In genomic region chr15:29888651-29889050, GRCh38 we compare ENCODE assay signal across 9 cellular contexts.
DNase-seq lines count a peak whose midpoint lies in the region; ATAC-seq and TF ChIP-seq lines count a peak whose summit lies in the region.
"Had no signal": no experiment of that assay in that cellular context is flagged by ENCODE, and none has a peak within 500 bp of the region (broad histone marks: within the 10 kb centered on the region; RNA-seq: fewer than 3 reads in every experiment).

No MANE protein-coding gene starts in this region.

- no peak overlapping the region for H3K4me3 Mint-ChIP-seq in activated T-cell treated with anti-CD3 and anti-CD28 coated beads, Interleukin-2, amount 50 U/mL, for 4 hours

- no peak overlapping the region for H2AFZ ChIP-seq in MM.1S (ENCODE audit: low read length)

- H3F3A ChIP-seq in MM.1S (ENCODE audit: insufficient read depth, low read length), result no peaks in the 10 kb centered on the region

- H3K27me3 Mint-ChIP-seq in activated T-cell treated with anti-CD3 and anti-CD28 coated beads, Interleukin-2, amount 50 U/mL, for 4 hours (ENCODE audit: low read depth), result peaks cover 17% of the 10 kb centered on the region

- ATAC-seq in left cardiac atrium (peak; percentile 91 to 94), omental fat pad (ENCODE audit: low FRiP score) (peak; percentile 44), HG03571 (IDR thresholded peaks at IDR 0.05; ENCODE audit: unreplicated experiment) (no peak)
- no peak for ATAC-seq in activated T-cell treated with anti-CD3 and anti-CD28 coated beads, Interleukin-2, amount 50 U/mL, for 4 hours

- peaks cover 7% of the 10 kb centered on the region for H3K27me3 ChIP-seq in adipocyte (replicated peaks; ENCODE audit: control insufficient read depth, insufficient read depth, low read length)
- no peaks in the 10 kb centered on the region for H3K27me3 ChIP-seq in MM.1S (replicated peaks; ENCODE audit: insufficient read depth, low read length)

- H3K9ac ChIP-seq in adipocyte (ENCODE audit: low read length) (no peak overlapping the region), MM.1S (ENCODE audit: low read length) (no peak overlapping the region)

- H3K27ac ChIP-seq in C4-2B (peak overlapping the region; percentile 27; the same call in 1 of the 2 replicates), MM.1S (ENCODE audit: low read length) (no peak overlapping the region)

- H3K79me2 ChIP-seq in MM.1S (ENCODE audit: low read length), result no peaks in the 10 kb centered on the region

- DNase-seq in adipocyte (ENCODE audit: low read depth) (peak; percentile 81), left cardiac atrium (no peak), omental fat pad (ENCODE audit: low spot score) (no peak), AG08395 (ENCODE audit: low spot score) (no peak), MM.1S (no peak)
- DNase-seq in activated T-cell treated with anti-CD3 and anti-CD28 coated beads, Interleukin-2, amount 50 U/mL, for 4 hours, result no peak
- DNase-seq: activated naive CD4-positive, alpha-beta T cell had no signal

- intact Hi-C loops in left cardiac atrium (cut with DNase I), result no loop called here

- no peaks in the 10 kb centered on the region for H3K9me3 Mint-ChIP-seq in activated T-cell treated with anti-CD3 and anti-CD28 coated beads, Interleukin-2, amount 50 U/mL, for 4 hours

- H3K36me3 Mint-ChIP-seq in activated T-cell treated with anti-CD3 and anti-CD28 coated beads, Interleukin-2, amount 50 U/mL, for 4 hours (ENCODE audit: insufficient read depth), result no peaks in the 10 kb centered on the region

- no peaks in the 10 kb centered on the region for H3K9me2 ChIP-seq in MM.1S (replicated peaks; ENCODE audit: insufficient read depth, low read length)

- no peaks in the 10 kb centered on the region for H3K9me3 ChIP-seq in adipocyte (ENCODE audit: control insufficient read depth, low read length)
- H3K9me3 ChIP-seq in MM.1S (replicated peaks; ENCODE audit: insufficient read depth, low read length), result no peaks in the 10 kb centered on the region

- H3K4me1 ChIP-seq in adipocyte (ENCODE audit: control insufficient read depth, insufficient read depth, low read length), result peaks cover 20% of the 10 kb centered on the region
- no peaks in the 10 kb centered on the region for H3K4me1 ChIP-seq in MM.1S (ENCODE audit: low read length)

- H3K4me3 ChIP-seq in adipocyte (ENCODE audit: low read length) (no peak overlapping the region), MM.1S (ENCODE audit: low read length) (no peak overlapping the region)

- H3K4me2 ChIP-seq in MM.1S (ENCODE audit: low read depth, low read length), result no peak overlapping the region

- H3K36me3 ChIP-seq in adipocyte (ENCODE audit: control insufficient read depth, insufficient read depth, low read length, severe bottlenecking), result no peaks in the 10 kb centered on the region
- no peaks in the 10 kb centered on the region for H3K36me3 ChIP-seq in MM.1S (replicated peaks; ENCODE audit: insufficient read depth, low read length)

- no peaks in the 10 kb centered on the region for H3K4me1 Mint-ChIP-seq in activated T-cell treated with anti-CD3 and anti-CD28 coated beads, Interleukin-2, amount 50 U/mL, for 4 hours (ENCODE audit: low read depth)

- TF ChIP-seq CTCF in C4-2B (conservative IDR thresholded peaks at IDR 0.05) (no peak), omental fat pad (IDR thresholded peaks at IDR 0.05) (no peak), MM.1S (IDR thresholded peaks at IDR 0.05; ENCODE audit: low read length) (no peak)

- no peaks in the 10 kb centered on the region for H4K20me1 ChIP-seq in MM.1S (ENCODE audit: insufficient read depth, low read length)

Comparison
In these comparisons a context has a peak if more than half of its experiments do, and no peak if none do; other contexts are left out.
1. ATAC-seq: peak in left cardiac atrium (2 of 2) and omental fat pad (single experiment); none in activated T-cell treated with anti-CD3 and anti-CD28 coated beads, Interleukin-2, amount 50 U/mL, for 4 hours (0 of 2) and HG03571 (single experiment).